ENCODE assay signal across 8 cellular contexts in the genomic region with DNA sequence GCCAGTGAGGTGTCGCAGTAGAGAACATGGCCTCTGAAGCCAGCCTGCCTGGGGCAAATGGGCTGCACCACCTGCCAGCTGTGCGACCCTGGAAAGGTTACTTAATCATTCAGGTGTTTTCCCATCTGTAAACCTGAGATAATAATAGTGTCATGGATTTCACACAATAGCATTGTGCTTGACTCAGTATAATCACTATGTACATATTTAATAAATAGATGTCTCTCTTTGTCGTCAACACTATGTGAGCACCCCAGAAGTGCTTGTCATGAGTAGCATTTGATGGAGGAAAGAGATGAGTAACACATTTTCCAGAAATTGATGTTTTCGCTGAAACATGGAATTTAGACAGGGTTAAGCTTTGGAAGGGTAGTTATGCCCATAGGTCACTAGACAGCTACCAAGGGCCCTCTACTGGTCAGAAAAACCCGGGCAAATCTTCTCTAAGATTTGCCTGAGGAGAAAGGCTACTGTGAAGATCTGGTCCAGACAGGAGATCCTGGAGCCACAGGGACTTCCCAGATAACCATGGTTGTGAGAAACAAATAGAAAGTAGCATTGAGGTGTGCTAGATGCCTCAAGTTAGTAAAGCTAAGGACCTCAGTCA. TPM values are rescaled to one million over a fixed set of nuclear protein-coding genes. Genes with fewer than 3 reads are reported as not detected.
DNase-seq lines count a peak whose midpoint lies in the region; ATAC-seq and TF ChIP-seq lines count a peak whose summit lies in the region.

No MANE protein-coding gene starts in this region.

- H3K4me3 ChIP-seq in HEK293 (ENCODE audit: low read depth, low read length) (no peak overlapping the region), Peyer's patch (no peak overlapping the region), fibroblast of mammary gland (ENCODE audit: control insufficient read depth, low read depth, low read length) (no peak overlapping the region), retinal pigment epithelial cell (ENCODE audit: low read length) (no peak overlapping the region)
- no peak overlapping the region for H3K4me3 ChIP-seq in naive thymus-derived CD4-positive, alpha-beta T cell (ENCODE audit: low read length)

- H3K36me3 ChIP-seq in HEK293 (ENCODE audit: control insufficient read depth in 2 of 2, insufficient read depth in 1 of 2, low read length in 2 of 2) = no peaks in the 10 kb centered on the region
- no peaks in the 10 kb centered on the region for H3K36me3 ChIP-seq in Peyer's patch
- H3K36me3 ChIP-seq in naive thymus-derived CD4-positive, alpha-beta T cell (ENCODE audit: control insufficient read depth in 2 of 3, insufficient read depth in 3 of 3, low read length in 3 of 3) = no peaks in the 10 kb centered on the region

- no peaks in the 10 kb centered on the region for H3K27me3 ChIP-seq in Peyer's patch
- H3K27me3 ChIP-seq in naive thymus-derived CD4-positive, alpha-beta T cell (ENCODE audit: control insufficient read depth in 2 of 2, insufficient read depth in 2 of 2, low read length in 2 of 2) = no peaks in the 10 kb centered on the region

- no peaks in the 10 kb centered on the region; the same call in 1 of the 2 replicates for H3K4me1 ChIP-seq in HEK293 (ENCODE audit: control insufficient read depth, insufficient read depth, low read length)
- no peaks in the 10 kb centered on the region for H3K4me1 ChIP-seq in Peyer's patch
- peaks cover 25 to 36% of the 10 kb centered on the region in 2 donors for H3K4me1 ChIP-seq in naive thymus-derived CD4-positive, alpha-beta T cell (ENCODE audit: control insufficient read depth in 2 of 2, insufficient read depth in 2 of 2, low read length in 2 of 2)

- no peak overlapping the region for H3K4me3 Mint-ChIP-seq in naive thymus-derived CD4-positive, alpha-beta T cell

- H3K27me3 Mint-ChIP-seq in naive thymus-derived CD4-positive, alpha-beta T cell = peaks cover 0 to 9% (median 0%) of the 10 kb centered on the region in 5 donors

- TF ChIP-seq POLR2A in Peyer's patch (IDR thresholded peaks at IDR 0.05) = no peak

- peak overlapping the region in 1 of 9 donors; percentile 10 for H3K27ac Mint-ChIP-seq in naive thymus-derived CD4-positive, alpha-beta T cell

- POLR2A ChIA-PET in HEK293 (lab: Yijun Ruan, JAX) = no interaction called here
- POLR2A ChIA-PET in naive thymus-derived CD4-positive, alpha-beta T cell (lab: Charles Lee) = interaction anchor here (0.6 to 6.9 kb wide), 2 partner anchors 11 to 141 kb away, joined by 3 to 39 read pairs; partner anchors contain the start of gene MBNL2

- no peak for ATAC-seq in naive thymus-derived CD4-positive, alpha-beta T cell

- no peaks in the 10 kb centered on the region for H3K9me3 ChIP-seq in HEK293 (ENCODE audit: control insufficient read depth, insufficient read depth, low read depth, low read length)
- no peaks in the 10 kb centered on the region for H3K9me3 ChIP-seq in Peyer's patch
- H3K9me3 ChIP-seq in naive thymus-derived CD4-positive, alpha-beta T cell (ENCODE audit: control insufficient read depth in 2 of 3, low read length in 3 of 3) = no peaks in the 10 kb centered on the region

- peaks cover 21 to 87% (median 69%) of the 10 kb centered on the region in 7 donors for H3K4me1 Mint-ChIP-seq in naive thymus-derived CD4-positive, alpha-beta T cell

- peaks cover 0 to 3% (median 0%) of the 10 kb centered on the region in 11 donors for H3K9me3 Mint-ChIP-seq in naive thymus-derived CD4-positive, alpha-beta T cell

- peak; percentile 61 for DNase-seq in COLO829 (ENCODE audit: low spot score)
- DNase-seq in Peyer's patch = peak in 1 of 3 donors; percentile 63
- DNase-seq in fibroblast of mammary gland (ENCODE audit: low read depth) = peak; percentile 58
- DNase-seq in retinal pigment epithelial cell (ENCODE audit: low read depth) = no peak
- no peak for DNase-seq in CD1c-positive myeloid dendritic cell (ENCODE audit: extremely low spot score)
- no peak for DNase-seq in naive thymus-derived CD4-positive, alpha-beta T cell
- DNase-seq in NCI-H345 (lab: John Stamatoyannopoulos, UW) = no peak

- intact Hi-C loops in naive thymus-derived CD4-positive, alpha-beta T cell (cut with micrococcal nuclease) = no loop called here

- peaks cover 0 to 3% (median 0%) of the 10 kb centered on the region in 5 donors for H3K36me3 Mint-ChIP-seq in naive thymus-derived CD4-positive, alpha-beta T cell

- TF ChIP-seq CTCF in HEK293 (tag by site-specific recombination; IDR thresholded peaks at IDR 0.05) (no peak), Peyer's patch (IDR thresholded peaks at IDR 0.05) (peak in 4 of 6 experiments; percentile 21 to 67 (median 62)), fibroblast of mammary gland (conservative IDR thresholded peaks at IDR 0.05; ENCODE audit: control insufficient read depth, insufficient read depth, low read depth, low read length) (peak; percentile 85), retinal pigment epithelial cell (conservative IDR thresholded peaks at IDR 0.05; ENCODE audit: low read depth, low read length) (peak; percentile 80)

- CTCF ChIA-PET in HEK293 (lab: Yijun Ruan, JAX) = interaction anchor here (0.6 to 5.3 kb wide), 9 partner anchors 10 to 766 kb away, joined by 3 to 58 read pairs (median 6); partner anchors contain the start of gene MBNL2
- CTCF ChIA-PET in naive thymus-derived CD4-positive, alpha-beta T cell (lab: Charles Lee) = interaction anchor here (1.0 kb wide), 1 partner anchor 12 kb away, joined by 3 read pairs; no protein-coding TSS in a partner anchor

- H3K27ac ChIP-seq in HEK293 (ENCODE audit: extremely low read depth, low read depth, low read length) (no peak overlapping the region), Peyer's patch (no peak overlapping the region)
- no peak overlapping the region for H3K27ac ChIP-seq in naive thymus-derived CD4-positive, alpha-beta T cell (ENCODE audit: low read depth, low read length)

TF ChIP-seq in HEK293, 187 proteins besides CTCF, POLR2A, EP300 and RAD21:
- TF ChIP-seq, protein P1, sequence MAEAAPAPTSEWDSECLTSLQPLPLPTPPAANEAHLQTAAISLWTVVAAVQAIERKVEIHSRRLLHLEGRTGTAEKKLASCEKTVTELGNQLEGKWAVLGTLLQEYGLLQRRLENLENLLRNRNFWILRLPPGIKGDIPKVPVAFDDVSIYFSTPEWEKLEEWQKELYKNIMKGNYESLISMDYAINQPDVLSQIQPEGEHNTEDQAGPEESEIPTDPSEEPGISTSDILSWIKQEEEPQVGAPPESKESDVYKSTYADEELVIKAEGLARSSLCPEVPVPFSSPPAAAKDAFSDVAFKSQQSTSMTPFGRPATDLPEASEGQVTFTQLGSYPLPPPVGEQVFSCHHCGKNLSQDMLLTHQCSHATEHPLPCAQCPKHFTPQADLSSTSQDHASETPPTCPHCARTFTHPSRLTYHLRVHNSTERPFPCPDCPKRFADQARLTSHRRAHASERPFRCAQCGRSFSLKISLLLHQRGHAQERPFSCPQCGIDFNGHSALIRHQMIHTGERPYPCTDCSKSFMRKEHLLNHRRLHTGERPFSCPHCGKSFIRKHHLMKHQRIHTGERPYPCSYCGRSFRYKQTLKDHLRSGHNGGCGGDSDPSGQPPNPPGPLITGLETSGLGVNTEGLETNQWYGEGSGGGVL (tag by site-specific recombination; IDR thresholded peaks at IDR 0.05) = no peak
- TF ChIP-seq ZNF654 (tag by site-specific recombination; IDR thresholded peaks at IDR 0.05; ENCODE audit: low read depth) (peak; percentile 5; the same call in 1 of the 2 replicates), ZSCAN16 (tag by site-specific recombination; IDR thresholded peaks at IDR 0.05) (no peak)

RNA-seq across cellular contexts. Expression of gene MBNL2, which starts 9.5 kb away (rescaled TPM):
- 10 to 100 TPM; 27.0 to 44.6 (median 36.3) TPM for total RNA-seq in Peyer's patch
- total RNA-seq in naive thymus-derived CD4-positive, alpha-beta T cell = 10 to 100 TPM; 13.4 to 28.6 (median 24.6) TPM
- polyA plus RNA-seq in naive thymus-derived CD4-positive, alpha-beta T cell = 10 to 100 TPM; 15.1 to 15.4 TPM

Comparison
In these comparisons a context has a peak if more than half of its experiments do, and no peak if none do; other contexts are left out.
1. DNase-seq: peak in COLO829 (single experiment) and fibroblast of mammary gland (single experiment); none in retinal pigment epithelial cell (single experiment), CD1c-positive myeloid dendritic cell (single experiment), naive thymus-derived CD4-positive, alpha-beta T cell (0 of 9) and NCI-H345 (single experiment).